In the genomic region with DNA sequence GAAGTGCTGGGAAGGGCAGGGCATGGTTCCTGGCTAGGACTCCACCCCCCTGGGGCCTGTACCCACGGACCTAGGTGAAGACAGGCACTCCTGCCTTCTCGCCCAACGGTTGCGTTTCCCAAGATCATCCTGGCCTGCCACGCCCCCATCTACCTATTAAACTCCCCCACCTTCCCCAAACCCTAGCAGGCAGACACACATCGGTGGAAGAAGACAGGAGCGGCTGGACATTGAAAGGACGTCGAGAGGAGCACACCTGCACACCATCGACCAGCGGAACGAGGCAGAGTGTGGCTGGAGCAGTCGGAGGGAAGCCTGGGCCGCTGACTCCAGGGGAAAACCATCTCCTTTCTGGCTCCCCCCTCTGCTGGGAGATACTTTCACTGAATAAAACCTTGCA, we compare ENCODE assay signal across 12 cellular contexts. TPM values are rescaled to one million over a fixed set of nuclear protein-coding genes. Genes with fewer than 3 reads are reported as not detected.
DNase-seq lines count a peak whose midpoint lies in the region; ATAC-seq and TF ChIP-seq lines count a peak whose summit lies in the region.
"Had no signal": no experiment of that assay in that cellular context is flagged by ENCODE, and none has a peak within 500 bp of the region (broad histone marks: within the 10 kb centered on the region; RNA-seq: fewer than 3 reads in every experiment).

No MANE protein-coding gene starts in this region.

- POLR2A ChIA-PET in BJ (lab: Charles Lee): no interaction called here

- H3K36me3 ChIP-seq in BJ (ENCODE audit: control insufficient read depth, insufficient read depth, low read length): no peaks in the 10 kb centered on the region
- H3K36me3 ChIP-seq in KOPT-K1 (ENCODE audit: insufficient read depth, low read length): no peaks in the 10 kb centered on the region
- no peaks in the 10 kb centered on the region for H3K36me3 ChIP-seq in effector memory CD4-positive, alpha-beta T cell (ENCODE audit: control insufficient read depth, insufficient read depth, low read length)
- H3K36me3 ChIP-seq in prostate gland: no peaks in the 10 kb centered on the region
- H3K36me3 ChIP-seq: ovary had no signal

- H3K9me3 ChIP-seq in KOPT-K1 (ENCODE audit: insufficient read depth, low read length, poor library complexity, severe bottlenecking) (no peaks in the 10 kb centered on the region), prostate gland (no peaks in the 10 kb centered on the region)
- no peaks in the 10 kb centered on the region for H3K9me3 ChIP-seq in effector memory CD4-positive, alpha-beta T cell (ENCODE audit: control insufficient read depth, low read length)
- H3K9me3 ChIP-seq: ovary had no signal

- intact Hi-C loops in prostate gland (cut with DNase I): no loop called here

- TF ChIP-seq CTCF in BJ (IDR thresholded peaks at IDR 0.05; ENCODE audit: insufficient read depth, low read depth, low read length) (no peak), prostate gland (IDR thresholded peaks at IDR 0.05) (no peak)

- no peaks in the 10 kb centered on the region for H3K27me3 ChIP-seq in BJ (ENCODE audit: control insufficient read depth, insufficient read depth, low read length)
- no peaks in the 10 kb centered on the region for H3K27me3 ChIP-seq in effector memory CD4-positive, alpha-beta T cell (replicated peaks; ENCODE audit: control insufficient read depth, insufficient read depth, low read length, poor library complexity, severe bottlenecking)
- H3K27me3 ChIP-seq in prostate gland (replicated peaks; ENCODE audit: insufficient read depth): no peaks in the 10 kb centered on the region
- H3K27me3 ChIP-seq: ovary had no signal

- no peak for ATAC-seq in HG03280 (IDR thresholded peaks at IDR 0.05; ENCODE audit: unreplicated experiment)
- no peak for ATAC-seq in HG02840 (IDR thresholded peaks at IDR 0.05; ENCODE audit: low FRiP score, unreplicated experiment)

- peak overlapping the region; percentile 43; the same call in 1 of the 2 replicates for H3K4me3 ChIP-seq in BJ (ENCODE audit: low read depth, low read length)
- peak overlapping the region; percentile 19 for H3K4me3 ChIP-seq in effector memory CD4-positive, alpha-beta T cell (ENCODE audit: insufficient read depth, low read depth, low read length, poor library complexity, severe bottlenecking)
- peak overlapping the region in 1 of 2 donors; percentile 29 for H3K4me3 ChIP-seq in prostate gland

- no peak for TF ChIP-seq POLR2A in prostate gland (IDR thresholded peaks at IDR 0.05)

- H3K27ac ChIP-seq in KOPT-K1 (ENCODE audit: low read depth, low read length, poor library complexity, severe bottlenecking) (peak overlapping the region; percentile 46), prostate gland (peak overlapping the region; percentile 49 to 61)
- no peak overlapping the region for H3K27ac ChIP-seq in effector memory CD4-positive, alpha-beta T cell (ENCODE audit: insufficient read depth, low read length, poor library complexity, severe bottlenecking)
- H3K27ac ChIP-seq: ovary had no signal

- 94% methylated on average over 14 of the region's 14 CpGs for WGBS in prostate gland

- DNase-seq in BJ (ENCODE audit: low read depth) (no peak), prostate gland (ENCODE audit: low spot score) (no peak), NCI-H1092 treated with DMSO at 0.1 percent for 48 hours (lab: John Stamatoyannopoulos, UW) (no peak), T1000 (lab: John Stamatoyannopoulos, UW) (no peak)
- DNase-seq in effector memory CD4-positive, alpha-beta T cell: no peak
- DNase-seq: activated CD4-positive, CD25-positive, alpha-beta regulatory T cell; activated naive CD4-positive, alpha-beta T cell treated with anti-CD3 and anti-CD28 coated beads, Interleukin-2, amount 50 U/mL, for 16 hours; effector CD4-positive, alpha-beta T cell had no signal

- CTCF ChIA-PET in BJ (lab: Yijun Ruan, JAX): interaction anchor here (1.2 to 1.9 kb wide), 2 partner anchors 54 to 114 kb away, joined by 3 to 8 read pairs; no protein-coding TSS in a partner anchor

- no peaks in the 10 kb centered on the region for H3K4me1 ChIP-seq in effector memory CD4-positive, alpha-beta T cell (ENCODE audit: control insufficient read depth, insufficient read depth, low read length, poor library complexity, severe bottlenecking)
- no peaks in the 10 kb centered on the region for H3K4me1 ChIP-seq in prostate gland (replicated peaks)

RNA-seq across cellular contexts. Expression of a gene that starts 45.6 kb away (rescaled TPM):
- 0.11 and 0.40 TPM in 2 replicates for polyA plus RNA-seq in BJ (2011; rRNA removed)
- not detected in 2 replicates for polyA minus RNA-seq in BJ (2011; rRNA and poly(A)+ RNA removed)
- total RNA-seq in prostate gland: 10 to 100 TPM in 1 of 2 donors, 1 to 10 TPM in 1; 7.3 to 20.6 TPM
